ENCODE assay signal across 2 cellular contexts in the genomic region with DNA sequence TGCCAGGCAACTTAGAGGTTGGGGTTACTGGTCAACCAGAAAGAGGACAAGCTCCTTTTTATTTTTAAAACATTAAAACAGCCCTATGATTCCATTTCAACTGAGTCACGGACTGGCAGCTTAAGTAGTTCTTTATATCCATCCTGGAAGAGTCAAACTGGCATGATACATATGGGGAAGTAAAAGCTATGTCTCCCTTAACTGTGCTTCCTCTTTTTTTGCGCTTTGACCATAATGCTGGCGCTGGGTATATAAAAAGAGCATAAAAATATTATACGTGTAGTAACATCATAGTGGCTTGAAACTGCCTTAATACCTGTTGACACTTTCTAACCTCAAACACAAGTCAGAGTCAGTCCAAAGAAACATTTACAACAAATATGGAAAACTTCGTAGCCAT.
TF ChIP-seq lines count a peak whose summit lies in the region.

No MANE protein-coding gene starts in this region.

TF ChIP-seq in SK-N-SH, 30 proteins besides CTCF, POLR2A, EP300 and RAD21 (continued from another document):
- TF ChIP-seq FOXJ3 (CRISPR knock-in tag; IDR thresholded peaks at IDR 0.05) (no peak), NRF1 (IDR thresholded peaks at IDR 0.05; ENCODE audit: low read depth, low read length) (no peak), FOSL2 (IDR thresholded peaks at IDR 0.05; ENCODE audit: borderline replicate concordance, low read depth) (no peak), NFIC (IDR thresholded peaks at IDR 0.05; ENCODE audit: borderline replicate concordance) (no peak)
- TF ChIP-seq, protein P1, sequence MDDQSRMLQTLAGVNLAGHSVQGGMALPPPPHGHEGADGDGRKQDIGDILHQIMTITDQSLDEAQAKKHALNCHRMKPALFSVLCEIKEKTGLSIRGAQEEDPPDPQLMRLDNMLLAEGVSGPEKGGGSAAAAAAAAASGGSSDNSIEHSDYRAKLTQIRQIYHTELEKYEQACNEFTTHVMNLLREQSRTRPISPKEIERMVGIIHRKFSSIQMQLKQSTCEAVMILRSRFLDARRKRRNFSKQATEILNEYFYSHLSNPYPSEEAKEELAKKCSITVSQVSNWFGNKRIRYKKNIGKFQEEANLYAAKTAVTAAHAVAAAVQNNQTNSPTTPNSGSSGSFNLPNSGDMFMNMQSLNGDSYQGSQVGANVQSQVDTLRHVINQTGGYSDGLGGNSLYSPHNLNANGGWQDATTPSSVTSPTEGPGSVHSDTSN (IDR thresholded peaks at IDR 0.05), result no peak

TF ChIP-seq in SK-N-SH treated with all-trans-retinoic acid at 6 μM for 48 hours, 23 proteins besides CTCF, POLR2A, EP300 and RAD21 (continued from another document):
- TF ChIP-seq, protein P2, sequence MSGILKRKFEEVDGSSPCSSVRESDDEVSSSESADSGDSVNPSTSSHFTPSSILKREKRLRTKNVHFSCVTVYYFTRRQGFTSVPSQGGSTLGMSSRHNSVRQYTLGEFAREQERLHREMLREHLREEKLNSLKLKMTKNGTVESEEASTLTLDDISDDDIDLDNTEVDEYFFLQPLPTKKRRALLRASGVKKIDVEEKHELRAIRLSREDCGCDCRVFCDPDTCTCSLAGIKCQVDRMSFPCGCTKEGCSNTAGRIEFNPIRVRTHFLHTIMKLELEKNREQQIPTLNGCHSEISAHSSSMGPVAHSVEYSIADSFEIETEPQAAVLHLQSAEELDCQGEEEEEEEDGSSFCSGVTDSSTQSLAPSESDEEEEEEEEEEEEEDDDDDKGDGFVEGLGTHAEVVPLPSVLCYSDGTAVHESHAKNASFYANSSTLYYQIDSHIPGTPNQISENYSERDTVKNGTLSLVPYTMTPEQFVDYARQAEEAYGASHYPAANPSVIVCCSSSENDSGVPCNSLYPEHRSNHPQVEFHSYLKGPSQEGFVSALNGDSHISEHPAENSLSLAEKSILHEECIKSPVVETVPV (CRISPR knock-in tag; IDR thresholded peaks at IDR 0.05), result no peak
- TF ChIP-seq, protein P3, sequence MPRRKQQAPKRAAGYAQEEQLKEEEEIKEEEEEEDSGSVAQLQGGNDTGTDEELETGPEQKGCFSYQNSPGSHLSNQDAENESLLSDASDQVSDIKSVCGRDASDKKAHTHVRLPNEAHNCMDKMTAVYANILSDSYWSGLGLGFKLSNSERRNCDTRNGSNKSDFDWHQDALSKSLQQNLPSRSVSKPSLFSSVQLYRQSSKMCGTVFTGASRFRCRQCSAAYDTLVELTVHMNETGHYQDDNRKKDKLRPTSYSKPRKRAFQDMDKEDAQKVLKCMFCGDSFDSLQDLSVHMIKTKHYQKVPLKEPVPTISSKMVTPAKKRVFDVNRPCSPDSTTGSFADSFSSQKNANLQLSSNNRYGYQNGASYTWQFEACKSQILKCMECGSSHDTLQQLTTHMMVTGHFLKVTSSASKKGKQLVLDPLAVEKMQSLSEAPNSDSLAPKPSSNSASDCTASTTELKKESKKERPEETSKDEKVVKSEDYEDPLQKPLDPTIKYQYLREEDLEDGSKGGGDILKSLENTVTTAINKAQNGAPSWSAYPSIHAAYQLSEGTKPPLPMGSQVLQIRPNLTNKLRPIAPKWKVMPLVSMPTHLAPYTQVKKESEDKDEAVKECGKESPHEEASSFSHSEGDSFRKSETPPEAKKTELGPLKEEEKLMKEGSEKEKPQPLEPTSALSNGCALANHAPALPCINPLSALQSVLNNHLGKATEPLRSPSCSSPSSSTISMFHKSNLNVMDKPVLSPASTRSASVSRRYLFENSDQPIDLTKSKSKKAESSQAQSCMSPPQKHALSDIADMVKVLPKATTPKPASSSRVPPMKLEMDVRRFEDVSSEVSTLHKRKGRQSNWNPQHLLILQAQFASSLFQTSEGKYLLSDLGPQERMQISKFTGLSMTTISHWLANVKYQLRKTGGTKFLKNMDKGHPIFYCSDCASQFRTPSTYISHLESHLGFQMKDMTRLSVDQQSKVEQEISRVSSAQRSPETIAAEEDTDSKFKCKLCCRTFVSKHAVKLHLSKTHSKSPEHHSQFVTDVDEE (CRISPR knock-in tag; IDR thresholded peaks at IDR 0.05), result no peak
- no peak for TF ChIP-seq SNAI2 (CRISPR knock-in tag; IDR thresholded peaks at IDR 0.05)
